ENCODE assay signal across 9 cellular contexts in genomic region chr1:37752583-37753471, GRCh38. TPM values are rescaled to one million over a fixed set of nuclear protein-coding genes. Genes with fewer than 3 reads are reported as not detected.
A peak's percentile ranks its signal among the peaks of the same experiment; 100 is the strongest.
DNase-seq lines count a peak whose midpoint lies in the region; ATAC-seq and TF ChIP-seq lines count a peak whose summit lies in the region.
"Had no signal": no experiment of that assay in that cellular context is flagged by ENCODE, and none has a peak within 500 bp of the region (broad histone marks: within the 10 kb centered on the region; RNA-seq: fewer than 3 reads in every experiment).

No MANE protein-coding gene starts in this region.

- H3K4me1 ChIP-seq in stomach = peaks cover 6 to 21% (median 16%) of the 10 kb centered on the region in 4 donors
- H3K4me1 ChIP-seq: BLaER1 treated with 17β-estradiol and CSF1 and Interleukin-3, amounts not matched to agents 10 nM and 100 nM had no signal

- H3K4me3 ChIP-seq in iPS-18c (ENCODE audit: insufficient read depth, low read depth, low read length) = peak overlapping the region; percentile 40
- peak overlapping the region; percentile 38 to 56 (median 50) for H3K4me3 ChIP-seq in stomach
- H3K4me3 ChIP-seq: BLaER1 treated with 17β-estradiol and CSF1 and Interleukin-3, amounts not matched to agents 10 nM and 100 nM had no signal

- peak overlapping the region in 2 of 5 donors; percentile 5 to 7 for H3K27ac ChIP-seq in stomach
- H3K27ac ChIP-seq: BLaER1 treated with 17β-estradiol and CSF1 and Interleukin-3, amounts not matched to agents 10 nM and 100 nM had no signal

- 1 to 4% (median 2%) methylated on average over 22 to 105 of the region's 105 CpGs for WGBS in stomach, 5 donors

- TF ChIP-seq CTCF in stomach (IDR thresholded peaks at IDR 0.05) = no peak

- TF ChIP-seq POLR2A in stomach (IDR thresholded peaks at IDR 0.05) = no peak

- peaks cover 9 to 87% (median 27%) of the 10 kb centered on the region in 3 donors for H3K27me3 ChIP-seq in stomach

- ATAC-seq in activated naive CD8-positive, alpha-beta T cell treated with anti-CD3 and anti-CD28 coated beads, Interleukin-2, amount 50 U/mL, for 24 hours = peak; percentile 26
- ATAC-seq in HG03095 (IDR thresholded peaks at IDR 0.05; ENCODE audit: unreplicated experiment) = no peak

- TF ChIP-seq EP300 in stomach (IDR thresholded peaks at IDR 0.05) = no peak

- H3K4me3 Mint-ChIP-seq in activated naive CD8-positive, alpha-beta T cell treated with anti-CD3 and anti-CD28 coated beads, Interleukin-2, amount 50 U/mL, for 24 hours = peak overlapping the region; percentile 48

- intact Hi-C loops in stomach (cut with DNase I; ENCODE audit: low total_unique reads) = no loop called here

- H3K36me3 ChIP-seq in stomach = no peaks in the 10 kb centered on the region
- H3K36me3 ChIP-seq: BLaER1 treated with 17β-estradiol and CSF1 and Interleukin-3, amounts not matched to agents 10 nM and 100 nM had no signal

- DNase-seq in NCI-H2196 (lab: John Stamatoyannopoulos, UW; ENCODE audit: unreplicated experiment) (peak; percentile 65), NCI-H2196 treated with DMSO at 0.1 percent for 48 hours (lab: John Stamatoyannopoulos, UW; ENCODE audit: unreplicated experiment) (no peak), NCI-H1930 (lab: John Stamatoyannopoulos, UW) (peak; percentile 19 to 41), stomach (peak; percentile 40), occipital lobe (lab: John Stamatoyannopoulos, UW) (no peak)
- peak; percentile 40 for DNase-seq in activated naive CD8-positive, alpha-beta T cell treated with anti-CD3 and anti-CD28 coated beads, Interleukin-2, amount 50 U/mL, for 24 hours

- no peaks in the 10 kb centered on the region for H3K9me3 Mint-ChIP-seq in activated naive CD8-positive, alpha-beta T cell treated with anti-CD3 and anti-CD28 coated beads, Interleukin-2, amount 50 U/mL, for 24 hours

- H3K27me3 Mint-ChIP-seq in activated naive CD8-positive, alpha-beta T cell treated with anti-CD3 and anti-CD28 coated beads, Interleukin-2, amount 50 U/mL, for 24 hours = peaks cover 55% of the 10 kb centered on the region

- H3K9me3 ChIP-seq in iPS-18c (ENCODE audit: control insufficient read depth, insufficient read depth, low read length) (peaks cover 3% of the 10 kb centered on the region), stomach (no peaks in the 10 kb centered on the region)
- H3K9me3 ChIP-seq: BLaER1 treated with 17β-estradiol and CSF1 and Interleukin-3, amounts not matched to agents 10 nM and 100 nM had no signal

- H3K36me3 Mint-ChIP-seq in activated naive CD8-positive, alpha-beta T cell treated with anti-CD3 and anti-CD28 coated beads, Interleukin-2, amount 50 U/mL, for 24 hours (ENCODE audit: low read depth) = no peaks in the 10 kb centered on the region

- no peak overlapping the region for H3K27ac Mint-ChIP-seq in activated naive CD8-positive, alpha-beta T cell treated with anti-CD3 and anti-CD28 coated beads, Interleukin-2, amount 50 U/mL, for 24 hours

- H3K4me1 Mint-ChIP-seq in activated naive CD8-positive, alpha-beta T cell treated with anti-CD3 and anti-CD28 coated beads, Interleukin-2, amount 50 U/mL, for 24 hours = peaks cover 27% of the 10 kb centered on the region

RNA-seq across cellular contexts. Expression of gene EPHA10, which starts 12.1 kb away (rescaled TPM):
- total RNA-seq in stomach = 100 to 1,000 TPM in 1 of 5 donors, 1 to 10 TPM in 3, not detected in 1; 1.2 to 212 (median 2.3) TPM
- 1 to 10 TPM in 1 of 3 donors, under 1 TPM in 2; 0.18 to 2.1 (median 0.31) TPM for polyA plus RNA-seq in stomach
- total RNA-seq in occipital lobe = 10.1 TPM

RNA-seq across cellular contexts. Expression of gene MANEAL, which starts 40.8 kb away (rescaled TPM):
- total RNA-seq in stomach (1 to 10 TPM in 4 of 5 donors, not detected in 1; 1.8 to 5.8 (median 3.8) TPM), occipital lobe (30.7 TPM)
- 1 to 10 TPM; 1.4 to 3.6 (median 2.2) TPM for polyA plus RNA-seq in stomach

RNA-seq across cellular contexts. Expression of gene C1orf122, which starts 54.8 kb away (rescaled TPM):
- total RNA-seq in stomach = 100 to 1,000 TPM in 2 of 5 donors, 10 to 100 TPM in 2, 1 to 10 TPM in 1; 7.9 to 193 (median 46.7) TPM
- polyA plus RNA-seq in stomach = 10 to 100 TPM; 43.4 to 59.0 (median 59.0) TPM
- total RNA-seq in occipital lobe = 10.3 TPM

RNA-seq across cellular contexts. Expression of gene YRDC, which starts 55.2 kb away (rescaled TPM):
- total RNA-seq in stomach (10 to 100 TPM in 3 of 5 donors, 1 to 10 TPM in 1, not detected in 1; 1.3 to 30.3 (median 15.5) TPM), occipital lobe (14.3 TPM)
- polyA plus RNA-seq in stomach = 10 to 100 TPM in 2 of 3 donors, 1 to 10 TPM in 1; 9.9 to 13.1 (median 10.4) TPM

Comparison
In these comparisons a context has a peak if more than half of its experiments do, and no peak if none do; other contexts are left out.
1. DNase-seq: peak in NCI-H2196 (single experiment), NCI-H1930 (2 of 2), activated naive CD8-positive, alpha-beta T cell treated with anti-CD3 and anti-CD28 coated beads, Interleukin-2, amount 50 U/mL, for 24 hours (single experiment) and stomach (single experiment); none in NCI-H2196 treated with DMSO at 0.1 percent for 48 hours (single experiment) and occipital lobe (single experiment).